1 cellular context compared by ENCODE assay signal in the genomic region with DNA sequence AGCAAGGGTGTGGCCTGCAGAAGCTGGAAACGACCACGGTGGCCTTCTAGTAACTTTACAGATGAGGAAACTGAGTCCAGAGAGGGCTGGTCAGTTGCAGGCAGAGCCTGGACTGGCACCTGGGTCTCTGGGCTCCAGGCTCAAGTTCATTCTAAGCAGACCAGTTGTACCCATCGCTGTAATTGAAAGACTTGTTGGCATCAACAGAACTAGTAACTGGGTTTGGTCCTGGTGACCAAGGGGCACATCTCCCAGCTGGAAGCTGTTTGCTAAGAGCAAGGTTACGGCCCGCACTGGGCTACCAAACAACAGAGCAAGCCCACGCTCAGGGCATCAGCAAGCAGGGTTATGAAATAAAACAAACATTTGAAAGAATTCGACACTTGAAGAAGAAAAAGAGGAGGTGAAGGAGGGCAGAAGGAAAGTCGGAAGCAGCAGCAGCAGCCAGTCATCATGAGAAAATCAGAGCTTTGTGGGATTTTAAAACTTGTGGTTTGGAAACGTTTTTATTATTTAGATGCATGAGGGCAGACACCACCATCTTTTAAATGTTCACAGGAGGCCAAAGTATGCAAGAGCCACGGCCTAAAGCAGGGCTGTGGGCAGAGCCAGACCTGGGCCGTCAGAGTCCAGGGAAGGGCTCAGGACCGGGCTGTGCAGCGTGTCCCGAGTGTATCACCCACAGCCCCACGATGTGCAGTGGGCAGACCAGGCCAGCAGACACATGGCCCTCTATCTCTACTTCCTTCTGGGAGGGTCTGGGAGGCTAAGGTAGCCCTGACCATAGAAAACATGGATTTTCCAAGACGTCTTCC.
TF ChIP-seq lines count a peak whose summit lies in the region.

No MANE protein-coding gene starts in this region.

TF ChIP-seq in H1, 55 proteins besides CTCF, POLR2A, EP300 and RAD21:
- TF ChIP-seq YY1 (IDR thresholded peaks at IDR 0.05; ENCODE audit: low read depth, low read length) (no peak), BCL11A (IDR thresholded peaks at IDR 0.05; ENCODE audit: low read depth in 2 of 2, low read length in 2 of 2) (no peak), TEAD4 (IDR thresholded peaks at IDR 0.05; ENCODE audit: low read depth, low read length) (no peak), TCF12 (IDR thresholded peaks at IDR 0.05; ENCODE audit: low read depth, low read length) (no peak), GABPA (IDR thresholded peaks at IDR 0.05; ENCODE audit: borderline replicate concordance, insufficient read depth, low read length) (no peak), TAF1 (IDR thresholded peaks at IDR 0.05; ENCODE audit: low read depth, low read length) (no peak), ZNF274 (IDR thresholded peaks at IDR 0.05; ENCODE audit: borderline replicate concordance, extremely low read depth, low read length) (no peak), GTF2F1 (IDR thresholded peaks at IDR 0.05; ENCODE audit: borderline replicate concordance, low read depth, low read length) (no peak), SP2 (IDR thresholded peaks at IDR 0.05; ENCODE audit: low read length) (no peak), RBBP5 (IDR thresholded peaks at IDR 0.05; ENCODE audit: borderline replicate concordance, low read depth, low read length) (no peak)
